25 cellular contexts compared by ENCODE assay signal in the genomic region with DNA sequence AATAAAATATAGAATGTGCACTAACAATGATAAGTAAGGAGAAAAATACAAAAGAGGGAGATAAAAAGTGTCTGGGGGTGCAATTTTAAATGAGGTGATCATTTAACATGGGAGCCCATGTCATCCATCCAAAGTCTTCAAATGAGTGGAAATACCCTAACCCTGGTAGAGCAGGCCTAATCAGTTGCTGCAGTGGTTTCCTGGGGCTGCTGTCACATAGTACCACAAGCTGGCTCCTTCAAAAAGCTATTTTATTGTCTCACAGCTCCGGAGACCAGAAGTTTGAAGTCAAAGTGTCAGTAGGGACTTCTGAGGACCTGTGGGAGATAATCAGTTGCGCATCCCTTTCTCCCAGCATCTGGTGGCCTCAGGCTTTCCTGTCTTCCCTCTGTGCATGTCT.
"Had no signal": no experiment of that assay in that cellular context is flagged by ENCODE, and none has a peak within 500 bp of the region (broad histone marks: within the 10 kb centered on the region; RNA-seq: fewer than 3 reads in every experiment).

No MANE protein-coding gene starts in this region.

- H3K9me3 ChIP-seq: esophagus squamous epithelium, gastroesophageal sphincter, neutrophil, psoas muscle, right lobe of liver, suprapubic skin, thyroid gland, upper lobe of right lung, vagina had no signal

- H3K27me3 ChIP-seq: esophagus squamous epithelium, gastroesophageal sphincter, right lobe of liver, suprapubic skin, thyroid gland, upper lobe of right lung, vagina had no signal

- H3K36me3 ChIP-seq: esophagus squamous epithelium, gastroesophageal sphincter, neutrophil, right lobe of liver, suprapubic skin, thyroid gland, upper lobe of right lung, vagina had no signal

- H3K9me3 Mint-ChIP-seq: stimulated activated effector memory CD8-positive, alpha-beta T cell treated with anti-CD3 and anti-CD28 coated beads, Interleukin-12 subunit alpha, Interleukin-12 subunit beta, amount 100 ng/mL, for 72 hours had no signal

- DNase-seq: cortex of kidney; dorsolateral prefrontal cortex; effector memory CD4-positive, alpha-beta T cell; esophagus squamous epithelium; foreskin fibroblast; glutamatergic neuron; kidney; left colon; left ventricle myocardium superior; naive thymus-derived CD4-positive, alpha-beta T cell; psoas muscle; retina; right lobe of liver; stimulated activated CD4-positive, alpha-beta T cell treated with anti-CD3 and anti-CD28 coated beads, Interleukin-4, amount 100 ng/mL, for 1 hour; stimulated activated CD8-positive, alpha-beta memory T cell treated with anti-CD3 and anti-CD28 coated beads, Interleukin-4, amount 100 ng/mL, for 48 hours; stimulated activated naive CD8-positive, alpha-beta T cell treated with anti-CD3 and anti-CD28 coated beads, Interleukin-15, Interleukin-2, amounts not matched to agents 100 U/mL and 50 U/mL, for 24 hours; thyroid gland; upper lobe of right lung had no signal

- H3K36me3 Mint-ChIP-seq: naive thymus-derived CD4-positive, alpha-beta T cell; stimulated activated effector memory CD8-positive, alpha-beta T cell treated with anti-CD3 and anti-CD28 coated beads, Interleukin-12 subunit alpha, Interleukin-12 subunit beta, amount 100 ng/mL, for 72 hours had no signal

- H3K4me3 Mint-ChIP-seq: naive thymus-derived CD4-positive, alpha-beta T cell; stimulated activated effector memory CD8-positive, alpha-beta T cell treated with anti-CD3 and anti-CD28 coated beads, Interleukin-12 subunit alpha, Interleukin-12 subunit beta, amount 100 ng/mL, for 72 hours had no signal

- H3K4me3 ChIP-seq: dorsolateral prefrontal cortex, esophagus squamous epithelium, gastroesophageal sphincter, lung, psoas muscle, right lobe of liver, suprapubic skin, thyroid gland, upper lobe of right lung, vagina had no signal

- H3K4me1 ChIP-seq: esophagus squamous epithelium, gastroesophageal sphincter, psoas muscle, right lobe of liver, suprapubic skin, upper lobe of right lung, vagina had no signal

- ATAC-seq: gastroesophageal sphincter; left colon; left ventricle myocardium superior; naive thymus-derived CD4-positive, alpha-beta T cell; psoas muscle; right lobe of liver; stimulated activated effector memory CD8-positive, alpha-beta T cell treated with anti-CD3 and anti-CD28 coated beads, Interleukin-12 subunit alpha, Interleukin-12 subunit beta, amount 100 ng/mL, for 72 hours; stimulated activated naive CD8-positive, alpha-beta T cell treated with anti-CD3 and anti-CD28 coated beads, Interleukin-15, Interleukin-2, amounts not matched to agents 100 U/mL and 50 U/mL, for 24 hours; upper lobe of right lung had no signal

- H3K4me1 Mint-ChIP-seq: stimulated activated effector memory CD8-positive, alpha-beta T cell treated with anti-CD3 and anti-CD28 coated beads, Interleukin-12 subunit alpha, Interleukin-12 subunit beta, amount 100 ng/mL, for 72 hours had no signal

- H3K27ac ChIP-seq: dorsolateral prefrontal cortex, epithelial cell of prostate, esophagus squamous epithelium, gastroesophageal sphincter, neutrophil, psoas muscle, right lobe of liver, suprapubic skin, thyroid gland, upper lobe of right lung, vagina had no signal

- H3K27ac Mint-ChIP-seq: naive thymus-derived CD4-positive, alpha-beta T cell; stimulated activated effector memory CD8-positive, alpha-beta T cell treated with anti-CD3 and anti-CD28 coated beads, Interleukin-12 subunit alpha, Interleukin-12 subunit beta, amount 100 ng/mL, for 72 hours had no signal
